In the genomic region with DNA sequence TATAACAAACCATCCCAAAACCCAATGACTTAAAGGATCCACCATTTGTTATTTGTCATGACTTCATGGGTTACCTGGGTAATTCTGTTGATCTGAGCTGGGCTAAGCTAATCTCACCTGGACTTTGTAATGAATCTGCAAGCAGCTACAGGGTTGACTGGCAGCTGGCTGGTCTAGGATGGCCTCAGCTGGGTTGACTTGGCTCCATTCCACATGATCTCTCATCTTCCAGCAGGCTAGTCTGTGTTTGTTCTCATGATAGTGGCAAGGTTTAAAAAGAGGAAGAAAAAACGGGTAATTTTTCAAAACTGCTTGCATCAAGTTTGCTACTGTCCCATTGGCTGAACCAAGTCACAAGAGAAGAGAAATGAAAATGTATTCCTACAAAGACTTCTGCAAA, we compare ENCODE assay signal across 13 cellular contexts. TPM values are rescaled to one million over a fixed set of nuclear protein-coding genes. Genes with fewer than 3 reads are reported as not detected.
DNase-seq lines count a peak whose midpoint lies in the region; ATAC-seq and TF ChIP-seq lines count a peak whose summit lies in the region.
"Had no signal": no experiment of that assay in that cellular context is flagged by ENCODE, and none has a peak within 500 bp of the region (broad histone marks: within the 10 kb centered on the region; RNA-seq: fewer than 3 reads in every experiment).

No MANE protein-coding gene starts in this region.

- DNase-seq in NCI-H748 (lab: John Stamatoyannopoulos, UW; ENCODE audit: unreplicated experiment): peak; percentile 6
- DNase-seq in NCI-H748 treated with DMSO at 0.1 percent for 48 hours (lab: John Stamatoyannopoulos, UW): no peak
- peak; percentile 30 for DNase-seq in NCI-H69 (lab: John Stamatoyannopoulos, UW)
- peak; percentile 11 for DNase-seq in mammary epithelial cell
- DNase-seq in stimulated activated effector memory CD8-positive, alpha-beta T cell treated with anti-CD3 and anti-CD28 coated beads, Interleukin-12 subunit alpha, Interleukin-12 subunit beta, amount 100 ng/mL, for 72 hours (ENCODE audit: low spot score in 2 of 2): no peak
- DNase-seq in activated CD4-positive, alpha-beta T cell treated with anti-CD3 and anti-CD28 coated beads, Interleukin-2, amount 50 U/mL, for 1 hour: no peak
- DNase-seq in esophagus squamous epithelium (lab: John Stamatoyannopoulos, UW): no peak
- DNase-seq in NCI-H1417 treated with DMSO at 0.1 percent for 48 hours (lab: John Stamatoyannopoulos, UW): no peak
- DNase-seq: activated T-cell treated with anti-CD3 and anti-CD28 coated beads, Interleukin-2, amount 50 U/mL, for 72 hours; NCI-H1048; thyroid gland had no signal

- H3K79me2 ChIP-seq in mammary epithelial cell (ENCODE audit: insufficient read depth, low read length): no peaks in the 10 kb centered on the region

- no peak for TF ChIP-seq CTCF in mammary epithelial cell (conservative IDR thresholded peaks at IDR 0.05 in 1 of 2, IDR thresholded peaks at IDR 0.05 in 1 of 2; ENCODE audit: extremely low read depth in 1 of 2, insufficient read depth in 1 of 2, low read depth in 1 of 2, low read length in 2 of 2)
- TF ChIP-seq CTCF in esophagus squamous epithelium (IDR thresholded peaks at IDR 0.05): no peak

- no peak overlapping the region for H3K4me2 ChIP-seq in mammary epithelial cell (ENCODE audit: insufficient read depth, low read depth, low read length)

- no peaks in the 10 kb centered on the region for H3K36me3 Mint-ChIP-seq in stimulated activated effector memory CD8-positive, alpha-beta T cell treated with anti-CD3 and anti-CD28 coated beads, Interleukin-12 subunit alpha, Interleukin-12 subunit beta, amount 100 ng/mL, for 72 hours

- TF ChIP-seq POLR2A in esophagus squamous epithelium (IDR thresholded peaks at IDR 0.05): no peak

- H3K9ac ChIP-seq in mammary epithelial cell (ENCODE audit: insufficient read depth, low read length): no peak overlapping the region

- H3K27me3 ChIP-seq in mammary epithelial cell (ENCODE audit: insufficient read depth, low read length) (no peaks in the 10 kb centered on the region), esophagus squamous epithelium (no peaks in the 10 kb centered on the region)
- H3K27me3 ChIP-seq: right atrium auricular region, thyroid gland had no signal

- H2AFZ ChIP-seq in mammary epithelial cell (ENCODE audit: low read depth, low read length): no peak overlapping the region

- no peaks in the 10 kb centered on the region for H3K4me1 Mint-ChIP-seq in stimulated activated effector memory CD8-positive, alpha-beta T cell treated with anti-CD3 and anti-CD28 coated beads, Interleukin-12 subunit alpha, Interleukin-12 subunit beta, amount 100 ng/mL, for 72 hours

- H3K4me3 ChIP-seq in mammary epithelial cell (replicated peaks in 1 of 3; ENCODE audit: insufficient read depth in 1 of 3, low read depth in 2 of 3, low read length in 3 of 3): no peak overlapping the region
- no peak overlapping the region for H3K4me3 ChIP-seq in esophagus squamous epithelium
- H3K4me3 ChIP-seq: right atrium auricular region, thyroid gland had no signal

- 50% methylated on average over 1 of the region's 1 CpG for WGBS in mammary epithelial cell (ENCODE audit: low coverage, missing lambda C conversion rate)
- WGBS in esophagus squamous epithelium, 2 donors: 14 to 24% methylated on average over 1 of the region's 1 CpG

- dilution Hi-C loops in mammary epithelial cell (cut with HindIII; ENCODE audit: low sequenced_read_pairs): no loop called here

- no peak overlapping the region for H3K4me3 Mint-ChIP-seq in stimulated activated effector memory CD8-positive, alpha-beta T cell treated with anti-CD3 and anti-CD28 coated beads, Interleukin-12 subunit alpha, Interleukin-12 subunit beta, amount 100 ng/mL, for 72 hours
- H3K4me3 Mint-ChIP-seq: activated T-cell treated with anti-CD3 and anti-CD28 coated beads, Interleukin-2, amount 50 U/mL, for 72 hours had no signal

- no peaks in the 10 kb centered on the region for H3K9me3 Mint-ChIP-seq in stimulated activated effector memory CD8-positive, alpha-beta T cell treated with anti-CD3 and anti-CD28 coated beads, Interleukin-12 subunit alpha, Interleukin-12 subunit beta, amount 100 ng/mL, for 72 hours
- H3K9me3 Mint-ChIP-seq: activated T-cell treated with anti-CD3 and anti-CD28 coated beads, Interleukin-2, amount 50 U/mL, for 72 hours had no signal

- H3K27ac ChIP-seq in mammary epithelial cell (ENCODE audit: insufficient read depth, low read depth, low read length): no peak overlapping the region
- H3K27ac ChIP-seq in esophagus squamous epithelium: no peak overlapping the region
- H3K27ac ChIP-seq: right atrium auricular region, thyroid gland had no signal

- no peaks in the 10 kb centered on the region for H3K4me1 ChIP-seq in mammary epithelial cell (ENCODE audit: insufficient read depth, low read length)
- H3K4me1 ChIP-seq in esophagus squamous epithelium: no peaks in the 10 kb centered on the region
- H3K4me1 ChIP-seq: right atrium auricular region, thyroid gland had no signal

- CTCF ChIA-PET in mammary epithelial cell (lab: Charles Lee; ENCODE audit: low non-redundant PET): no interaction called here

- H3K27ac Mint-ChIP-seq in stimulated activated effector memory CD8-positive, alpha-beta T cell treated with anti-CD3 and anti-CD28 coated beads, Interleukin-12 subunit alpha, Interleukin-12 subunit beta, amount 100 ng/mL, for 72 hours: peak overlapping the region; percentile 26
- H3K27ac Mint-ChIP-seq: activated T-cell treated with anti-CD3 and anti-CD28 coated beads, Interleukin-2, amount 50 U/mL, for 72 hours had no signal

- ATAC-seq in stimulated activated effector memory CD8-positive, alpha-beta T cell treated with anti-CD3 and anti-CD28 coated beads, Interleukin-12 subunit alpha, Interleukin-12 subunit beta, amount 100 ng/mL, for 72 hours: no peak
- ATAC-seq: activated CD4-positive, CD25-positive, alpha-beta regulatory T cell treated with anti-CD3 and anti-CD28 coated beads, Interleukin-2, amount 50 U/mL, for 24 hours; activated T-cell treated with anti-CD3 and anti-CD28 coated beads, Interleukin-2, amount 50 U/mL, for 72 hours had no signal

- no peaks in the 10 kb centered on the region for H3K36me3 ChIP-seq in mammary epithelial cell (ENCODE audit: insufficient read depth, low read length)
- H3K36me3 ChIP-seq in esophagus squamous epithelium: no peaks in the 10 kb centered on the region
- H3K36me3 ChIP-seq: right atrium auricular region, thyroid gland had no signal

- intact Hi-C loops in mammary epithelial cell (cut with micrococcal nuclease): no loop called here
- intact Hi-C loops in esophagus squamous epithelium (cut with DNase I): no loop called here

- no TSS peak for BruUV-seq in mammary epithelial cell (replicated peaks; lab: Mats Ljungman, UMichigan)

- in situ Hi-C loops in mammary epithelial cell (cut with MboI; ENCODE audit: low sequenced_read_pairs in 2 of 2): no loop called here

- H3K9me3 ChIP-seq in mammary epithelial cell (replicated peaks; ENCODE audit: insufficient read depth, low read length): no peaks in the 10 kb centered on the region
- H3K9me3 ChIP-seq in esophagus squamous epithelium: no peaks in the 10 kb centered on the region
- H3K9me3 ChIP-seq: right atrium auricular region, thyroid gland had no signal

- no peaks in the 10 kb centered on the region for H4K20me1 ChIP-seq in mammary epithelial cell (ENCODE audit: insufficient read depth, low read length)

RNA-seq across cellular contexts. Expression of gene ZMYM4, which starts 24.8 kb away (rescaled TPM):
- total RNA-seq in mammary epithelial cell: 10 to 100 TPM; 34.3 to 47.9 TPM
- 17.0 TPM for polyA plus RNA-seq in mammary epithelial cell
- polyA minus RNA-seq in mammary epithelial cell: 36.7 TPM
- 10 to 100 TPM; 10.6 to 33.8 (median 25.6) TPM for total RNA-seq in esophagus squamous epithelium

RNA-seq across cellular contexts. Expression of gene SFPQ, which starts 50.7 kb away (rescaled TPM):
- total RNA-seq in mammary epithelial cell (100 to 1,000 TPM; 156 to 255 TPM), esophagus squamous epithelium (100 to 1,000 TPM in 3 of 4 donors, 10 to 100 TPM in 1; 99.6 to 222 (median 155) TPM)
- 69.9 TPM for polyA plus RNA-seq in mammary epithelial cell
- polyA minus RNA-seq in mammary epithelial cell: 55.5 TPM

Comparison
In these comparisons a context has a peak if more than half of its experiments do, and no peak if none do; other contexts are left out.
1. DNase-seq: peak in NCI-H748 (single experiment), NCI-H69 (single experiment) and mammary epithelial cell (single experiment); none in NCI-H748 treated with DMSO at 0.1 percent for 48 hours (single experiment), stimulated activated effector memory CD8-positive, alpha-beta T cell treated with anti-CD3 and anti-CD28 coated beads, Interleukin-12 subunit alpha, Interleukin-12 subunit beta, amount 100 ng/mL, for 72 hours (0 of 2), activated CD4-positive, alpha-beta T cell treated with anti-CD3 and anti-CD28 coated beads, Interleukin-2, amount 50 U/mL, for 1 hour (single experiment), esophagus squamous epithelium (single experiment) and NCI-H1417 treated with DMSO at 0.1 percent for 48 hours (single experiment).